Comparison of ENCODE assay signal across 8 cellular contexts in the genomic region with DNA sequence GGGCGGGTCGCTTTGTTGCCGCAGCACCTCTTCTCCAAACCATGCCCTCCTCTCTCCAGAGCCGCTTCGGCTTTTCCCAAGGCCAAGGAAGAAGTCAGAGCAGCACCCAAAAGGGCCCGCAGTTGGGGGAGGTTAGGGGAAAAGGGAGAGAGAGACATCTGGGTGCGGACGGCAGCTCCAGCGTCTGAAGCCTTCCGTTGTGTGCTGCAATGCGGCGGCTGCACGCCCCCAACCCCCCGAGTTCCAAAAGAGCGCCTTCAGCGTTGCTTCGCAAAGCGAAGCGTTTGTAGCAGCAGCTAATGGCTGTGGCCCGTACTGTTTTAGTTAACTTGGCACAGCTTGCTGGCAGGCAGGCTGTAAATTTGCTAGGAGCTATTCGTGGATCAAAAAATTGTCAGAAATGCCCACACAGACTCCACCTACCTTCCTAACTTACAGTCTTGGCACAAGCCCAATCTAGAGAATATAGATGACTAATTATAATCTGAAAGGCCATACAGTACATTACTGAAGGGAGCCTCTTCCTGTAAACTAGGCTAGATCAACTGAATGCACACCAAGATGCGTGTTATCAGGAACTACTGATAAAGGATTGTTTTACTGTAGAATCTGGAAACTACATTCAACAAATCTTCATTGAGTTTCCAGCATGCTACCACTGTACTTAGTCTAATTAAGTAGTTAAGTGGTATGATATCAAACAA. TPM values are rescaled to one million over a fixed set of nuclear protein-coding genes. Genes with fewer than 3 reads are reported as not detected.
DNase-seq lines count a peak whose midpoint lies in the region; ATAC-seq and TF ChIP-seq lines count a peak whose summit lies in the region.

No MANE protein-coding gene starts in this region.

- H3K4me1 Mint-ChIP-seq in CD4-positive, CD25-positive, alpha-beta regulatory T cell, result peaks cover 28 to 55% (median 38%) of the 10 kb centered on the region in 4 donors

- H3K4me1 ChIP-seq in CD4-positive, CD25-positive, alpha-beta regulatory T cell (ENCODE audit: control insufficient read depth, insufficient read depth, low read length, poor library complexity, severe bottlenecking), result peaks cover 42% of the 10 kb centered on the region
- H3K4me1 ChIP-seq in GM23248 (ENCODE audit: insufficient read depth), result peaks cover 23% of the 10 kb centered on the region
- peaks cover 29 to 48% (median 40%) of the 10 kb centered on the region in 6 donors for H3K4me1 ChIP-seq in spleen

- H3K27ac Mint-ChIP-seq in CD4-positive, CD25-positive, alpha-beta regulatory T cell, result peak overlapping the region; percentile 99 to 100 (median 99)

- TF ChIP-seq POLR2A in spleen (IDR thresholded peaks at IDR 0.05), result no peak

- H3K27ac ChIP-seq in CD4-positive, CD25-positive, alpha-beta regulatory T cell (ENCODE audit: insufficient read depth, low read length, poor library complexity, severe bottlenecking), result peak overlapping the region; percentile 99
- H3K27ac ChIP-seq in GM23248 (peak overlapping the region; percentile 92), spleen (peak overlapping the region; percentile 86 to 99 (median 99))

- 0 to 2% methylated on average over 22 of the region's 22 CpGs for WGBS in GM23248 (ENCODE audit: low coverage in 1 of 2, low lambda C conversion rate in 2 of 2, missing lambda C conversion rate in 2 of 2), 2 experiments
- 1 to 3% (median 1%) methylated on average over 22 of the region's 22 CpGs for WGBS in spleen, 5 donors

- no peaks in the 10 kb centered on the region for H3K27me3 ChIP-seq in CD4-positive, CD25-positive, alpha-beta regulatory T cell (ENCODE audit: control insufficient read depth, insufficient read depth, low read length)
- H3K27me3 ChIP-seq in GM23248 (replicated peaks; ENCODE audit: insufficient read depth) (no peaks in the 10 kb centered on the region), spleen (replicated peaks in 1 of 7) (no peaks in the 10 kb centered on the region)

- H3K4me3 ChIP-seq in CD4-positive, CD25-positive, alpha-beta regulatory T cell (ENCODE audit: low read depth, low read length), result peak overlapping the region; percentile 85
- H3K4me3 ChIP-seq in GM23248, result peak overlapping the region; percentile 77
- H3K4me3 ChIP-seq in WI38 (ENCODE audit: low read depth, low read length), result peak overlapping the region; percentile 65
- peak overlapping the region; percentile 30 to 88 (median 74) for H3K4me3 ChIP-seq in spleen

- ATAC-seq in CD4-positive, CD25-positive, alpha-beta regulatory T cell (ENCODE audit: low read depth in 2 of 2), result peak; percentile 23 to 31
- no peak for ATAC-seq in HG03097 (IDR thresholded peaks at IDR 0.05; ENCODE audit: low FRiP score, unreplicated experiment)

- H3F3A ChIP-seq in GM23248 (ENCODE audit: insufficient read depth), result peaks cover 44% of the 10 kb centered on the region

- H3K36me3 Mint-ChIP-seq in CD4-positive, CD25-positive, alpha-beta regulatory T cell, result peaks cover 7% of the 10 kb centered on the region

- H3K4me3 Mint-ChIP-seq in CD4-positive, CD25-positive, alpha-beta regulatory T cell, result peak overlapping the region; percentile 92 to 95 (median 93)

- 0 out of 2 replicates have a peak, but pooled peaks cover 6% of the 10 kb centered on the region for H4K20me1 ChIP-seq in GM23248 (ENCODE audit: insufficient read depth)

- H3K9me3 ChIP-seq in CD4-positive, CD25-positive, alpha-beta regulatory T cell (ENCODE audit: control insufficient read depth in 2 of 2, low read length in 2 of 2), result no peaks in the 10 kb centered on the region
- H3K9me3 ChIP-seq in GM23248 (ENCODE audit: low read depth) (no peaks in the 10 kb centered on the region), spleen (no peaks in the 10 kb centered on the region)

- H3K9me3 Mint-ChIP-seq in CD4-positive, CD25-positive, alpha-beta regulatory T cell, result peaks cover 0 to 4% (median 0%) of the 10 kb centered on the region in 7 donors

- DNase-seq in CD4-positive, CD25-positive, alpha-beta regulatory T cell, result peak; percentile 20 to 67 (median 59)
- DNase-seq in GM23248, result peak; percentile 81
- DNase-seq in NCI-H146 (lab: John Stamatoyannopoulos, UW), result peak; percentile 66
- DNase-seq in central memory CD4-positive, alpha-beta T cell, result peak; percentile 53
- peak; percentile 69 for DNase-seq in islet precursor cell
- peak; percentile 91 for DNase-seq in spleen

- peaks cover 10% of the 10 kb centered on the region for H3K27me3 Mint-ChIP-seq in CD4-positive, CD25-positive, alpha-beta regulatory T cell

- peak overlapping the region; percentile 98 for H3K9ac ChIP-seq in GM23248

- peaks cover 32% of the 10 kb centered on the region for H3K79me2 ChIP-seq in GM23248 (ENCODE audit: insufficient read depth)

- intact Hi-C loops in spleen (cut with DNase I; ENCODE audit: low total_unique reads), result loop anchor here (10.0 kb wide), 1 partner anchor 172 kb away; a partner anchor contains a TSS

- peak overlapping the region; percentile 89 for H2AFZ ChIP-seq in GM23248

- TF ChIP-seq CTCF in WI38 (IDR thresholded peaks at IDR 0.05; ENCODE audit: low read depth, low read length), result no peak
- TF ChIP-seq CTCF in spleen (IDR thresholded peaks at IDR 0.05 in 8 of 11, conservative IDR thresholded peaks at IDR 0.05 in 3 of 11), result no peak

- H3K36me3 ChIP-seq in CD4-positive, CD25-positive, alpha-beta regulatory T cell (ENCODE audit: control insufficient read depth, insufficient read depth, low read length), result no peaks in the 10 kb centered on the region
- H3K36me3 ChIP-seq in GM23248 (ENCODE audit: low read depth) (no peaks in the 10 kb centered on the region), spleen (no peaks in the 10 kb centered on the region)

- H3K4me2 ChIP-seq in GM23248 (ENCODE audit: unreplicated experiment), result peak overlapping the region; percentile 96

- in situ Hi-C loops in GM23248 (cut with MboI), result no loop called here

- no peaks in the 10 kb centered on the region for H3K9me2 ChIP-seq in GM23248 (ENCODE audit: insufficient read depth)

RNA-seq across cellular contexts. Expression of a gene that starts 1.1 kb away (rescaled TPM):
- 121 TPM for total RNA-seq in CD4-positive, CD25-positive, alpha-beta regulatory T cell
- polyA plus RNA-seq in CD4-positive, CD25-positive, alpha-beta regulatory T cell, result 10 to 100 TPM; 17.2 to 28.5 (median 21.1) TPM
- 31.1 and 33.1 TPM in 2 replicates for total RNA-seq in GM23248 (2014; rRNA removed; shearing (Covaris generic))
- polyA plus RNA-seq in GM23248 (2016; fragmentation: Nextera tagmentation; extraction: Ambion mirVana) (19.1 and 19.9 TPM in 2 replicates), spleen (10 to 100 TPM; 15.6 to 19.1 (median 16.6) TPM)
- 10 to 100 TPM; 57.4 to 80.8 (median 61.4) TPM for total RNA-seq in spleen
